10 cellular contexts compared by ENCODE assay signal in the genomic region with DNA sequence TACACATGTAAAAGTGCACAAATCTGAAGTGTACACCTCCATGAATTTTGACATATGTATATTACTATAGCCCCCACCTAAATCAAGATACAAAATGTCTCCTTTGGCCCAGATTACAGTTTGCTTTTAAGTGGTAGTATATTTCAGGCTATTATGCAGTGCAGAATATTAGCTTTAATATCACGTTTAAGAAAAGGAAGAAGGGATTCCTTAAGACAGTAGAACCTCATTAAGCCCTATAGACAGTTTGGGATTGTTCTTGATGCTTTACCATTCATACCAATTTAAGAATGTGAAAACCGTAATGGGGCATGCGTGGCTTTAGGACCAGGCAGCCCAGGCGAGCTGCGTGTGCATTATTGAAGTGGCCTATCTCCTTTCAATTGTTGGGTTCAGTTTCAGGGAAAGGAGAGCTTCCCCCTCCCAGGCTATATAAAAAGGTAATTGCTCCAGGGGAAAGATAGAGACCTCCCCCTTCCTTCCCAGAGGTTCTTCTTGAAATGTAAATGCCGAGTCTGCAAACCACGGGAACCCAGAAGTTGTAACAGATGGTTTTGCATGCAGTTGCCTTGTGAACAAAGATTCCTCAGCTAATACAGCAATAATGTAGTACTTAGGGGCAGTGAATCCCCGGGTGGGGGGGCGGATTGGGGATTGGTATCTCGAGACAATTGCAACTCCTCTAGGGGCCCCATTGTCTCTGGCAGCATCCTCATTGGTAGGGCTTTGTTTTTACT.
DNase-seq lines count a peak whose midpoint lies in the region; ATAC-seq and TF ChIP-seq lines count a peak whose summit lies in the region.
"Had no signal": no experiment of that assay in that cellular context is flagged by ENCODE, and none has a peak within 500 bp of the region (broad histone marks: within the 10 kb centered on the region; RNA-seq: fewer than 3 reads in every experiment).

No MANE protein-coding gene starts in this region.

- TF ChIP-seq EP300 in suprapubic skin (IDR thresholded peaks at IDR 0.05): no peak

- peaks cover 58% of the 10 kb centered on the region for H3K27me3 Mint-ChIP-seq in stimulated activated memory B cell treated with anti-CD40 and anti-IgM and Interleukin-4, amounts not matched to agents 10 μg/mL and 1 μg/mL and 100 μg/mL, for 72 hours

- TF ChIP-seq POLR2A in suprapubic skin (IDR thresholded peaks at IDR 0.05): no peak

- intact Hi-C loops in left lung (cut with DNase I): no loop called here

- no peak overlapping the region for H3K27ac Mint-ChIP-seq in stimulated activated memory B cell treated with anti-CD40 and anti-IgM and Interleukin-4, amounts not matched to agents 10 μg/mL and 1 μg/mL and 100 μg/mL, for 72 hours

- no peaks in the 10 kb centered on the region for H3K9me3 Mint-ChIP-seq in stimulated activated memory B cell treated with anti-CD40 and anti-IgM and Interleukin-4, amounts not matched to agents 10 μg/mL and 1 μg/mL and 100 μg/mL, for 72 hours

- H3K27me3 ChIP-seq in MG63 (no peaks in the 10 kb centered on the region), left lung (peaks cover 0 to 43% of the 10 kb centered on the region in 2 donors), suprapubic skin (no peaks in the 10 kb centered on the region)

- DNase-seq in MG63 (peak; percentile 62), astrocyte of the hippocampus (ENCODE audit: low read depth, low spot score) (peak; percentile 60), left lung (no peak), suprapubic skin (ENCODE audit: low spot score in 2 of 2) (no peak), NCI-H1417 treated with DMSO at 0.1 percent for 48 hours (lab: John Stamatoyannopoulos, UW) (no peak), NCI-H510A treated with DMSO at 0.1 percent for 48 hours (lab: John Stamatoyannopoulos, UW) (no peak)
- DNase-seq: NCI-H526 treated with DMSO at 0.1 percent for 48 hours; stimulated activated CD4-positive, alpha-beta T cell treated with anti-CD3 and anti-CD28 coated beads, Interleukin-15, amount 100 ng/mL, for 24 hours had no signal

- H3K27ac ChIP-seq in left lung (peak overlapping the region; percentile 83 to 84), suprapubic skin (peak overlapping the region; percentile 78)

- H3K9me3 ChIP-seq in MG63: no peaks in the 10 kb centered on the region
- no peaks in the 10 kb centered on the region for H3K9me3 ChIP-seq in left lung
- H3K9me3 ChIP-seq in suprapubic skin: no peaks in the 10 kb centered on the region

- TF ChIP-seq CTCF in left lung (IDR thresholded peaks at IDR 0.05): no peak
- no peak for TF ChIP-seq CTCF in suprapubic skin (IDR thresholded peaks at IDR 0.05)

- peak overlapping the region; percentile 67 for H3K4me3 ChIP-seq in MG63
- H3K4me3 ChIP-seq in left lung: peak overlapping the region in 1 of 2 donors; percentile 65
- H3K4me3 ChIP-seq in suprapubic skin: no peak overlapping the region

- H3K4me3 Mint-ChIP-seq in stimulated activated memory B cell treated with anti-CD40 and anti-IgM and Interleukin-4, amounts not matched to agents 10 μg/mL and 1 μg/mL and 100 μg/mL, for 72 hours: no peak overlapping the region

- WGBS in suprapubic skin: 41% methylated on average over 10 of the region's 10 CpGs

- H3K36me3 ChIP-seq in MG63 (peaks cover 18% of the 10 kb centered on the region), left lung (no peaks in the 10 kb centered on the region), suprapubic skin (no peaks in the 10 kb centered on the region)

- peaks cover 8% of the 10 kb centered on the region for H3K4me1 Mint-ChIP-seq in stimulated activated memory B cell treated with anti-CD40 and anti-IgM and Interleukin-4, amounts not matched to agents 10 μg/mL and 1 μg/mL and 100 μg/mL, for 72 hours

- H3K4me1 ChIP-seq in left lung (peaks cover 12 to 15% of the 10 kb centered on the region in 2 donors), suprapubic skin (peaks cover 56% of the 10 kb centered on the region)

- H3K36me3 Mint-ChIP-seq in stimulated activated memory B cell treated with anti-CD40 and anti-IgM and Interleukin-4, amounts not matched to agents 10 μg/mL and 1 μg/mL and 100 μg/mL, for 72 hours: no peaks in the 10 kb centered on the region

- ATAC-seq in left lung (no peak), HG03108 (IDR thresholded peaks at IDR 0.05; ENCODE audit: unreplicated experiment) (no peak)
- ATAC-seq in stimulated activated memory B cell treated with anti-CD40 and anti-IgM and Interleukin-4, amounts not matched to agents 10 μg/mL and 1 μg/mL and 100 μg/mL, for 72 hours: no peak

Comparison
In these comparisons a context has a peak if more than half of its experiments do, and no peak if none do; other contexts are left out.
1. DNase-seq: peak in MG63 (single experiment) and astrocyte of the hippocampus (single experiment); none in left lung (0 of 2), suprapubic skin (0 of 2), NCI-H1417 treated with DMSO at 0.1 percent for 48 hours (single experiment) and NCI-H510A treated with DMSO at 0.1 percent for 48 hours (single experiment).